ENCODE assay signal across 1 cellular context in the genomic region with DNA sequence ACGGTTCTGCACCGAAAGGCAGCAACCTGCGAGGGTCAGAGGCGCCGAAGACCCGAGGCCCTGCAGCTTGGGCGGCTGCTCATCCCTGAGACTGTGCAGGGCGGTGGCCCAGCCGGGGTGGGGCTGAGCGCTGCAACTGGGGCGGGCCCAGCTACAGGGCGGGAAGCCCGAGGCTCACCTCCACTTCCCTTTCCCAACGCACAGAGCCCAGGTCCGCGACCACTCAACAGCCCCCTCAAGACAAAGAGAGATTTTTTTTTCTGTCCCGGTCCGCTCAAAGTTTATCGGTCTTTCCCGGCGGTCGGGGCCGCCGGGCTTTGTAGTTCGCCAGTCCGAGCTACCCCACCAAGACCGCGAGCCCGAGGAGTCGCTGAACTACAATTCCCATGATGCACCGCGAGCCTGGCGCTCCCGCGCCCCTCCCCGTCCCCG.
TF ChIP-seq lines count a peak whose summit lies in the region.

No MANE protein-coding gene starts in this region.

TF ChIP-seq in K562, 482 proteins besides CTCF, POLR2A, EP300 and RAD21 (continued from another document):
- TF ChIP-seq ZNF766 (CRISPR knock-in tag; conservative IDR thresholded peaks at IDR 0.05), result 0 out of 2 replicates have a peak, but pooled peaks have one; percentile 44
- no peak for TF ChIP-seq CBX3 (IDR thresholded peaks at IDR 0.05; ENCODE audit: borderline replicate concordance in 1 of 2, low read length in 2 of 2)
- peak; percentile 5; the same call in 1 of the 2 replicates for TF ChIP-seq ZNF263 (CRISPR knock-in tag; IDR thresholded peaks at IDR 0.05; ENCODE audit: borderline replicate concordance)
- TF ChIP-seq E2F8 (IDR thresholded peaks at IDR 0.05; ENCODE audit: low read depth, partially characterized antibody), result peak; percentile 34
- TF ChIP-seq, protein P1, sequence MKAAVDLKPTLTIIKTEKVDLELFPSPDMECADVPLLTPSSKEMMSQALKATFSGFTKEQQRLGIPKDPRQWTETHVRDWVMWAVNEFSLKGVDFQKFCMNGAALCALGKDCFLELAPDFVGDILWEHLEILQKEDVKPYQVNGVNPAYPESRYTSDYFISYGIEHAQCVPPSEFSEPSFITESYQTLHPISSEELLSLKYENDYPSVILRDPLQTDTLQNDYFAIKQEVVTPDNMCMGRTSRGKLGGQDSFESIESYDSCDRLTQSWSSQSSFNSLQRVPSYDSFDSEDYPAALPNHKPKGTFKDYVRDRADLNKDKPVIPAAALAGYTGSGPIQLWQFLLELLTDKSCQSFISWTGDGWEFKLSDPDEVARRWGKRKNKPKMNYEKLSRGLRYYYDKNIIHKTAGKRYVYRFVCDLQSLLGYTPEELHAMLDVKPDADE (conservative IDR thresholded peaks at IDR 0.05; ENCODE audit: control insufficient read depth, low read depth, low read length), result peak; percentile 80; the same call in 1 of the 2 replicates
- no peak for TF ChIP-seq ZNF75A (CRISPR knock-in tag; IDR thresholded peaks at IDR 0.05)
- no peak for TF ChIP-seq NR2C2 (CRISPR knock-in tag; IDR thresholded peaks at IDR 0.05)
- peak; percentile 70 for TF ChIP-seq NR2C2 (tag; IDR thresholded peaks at IDR 0.05)
- TF ChIP-seq ZNF384 (IDR thresholded peaks at IDR 0.05; ENCODE audit: low read depth, low read length), result peak; percentile 45
- no peak for TF ChIP-seq ARID2 (IDR thresholded peaks at IDR 0.05)
- 0 out of 4 replicates have a peak, but pooled peaks of 1 of the 2 experiments have one; percentile 6 for TF ChIP-seq MAZ (CRISPR knock-in tag; conservative IDR thresholded peaks at IDR 0.05 in 1 of 2, IDR thresholded peaks at IDR 0.05 in 1 of 2)
- no peak for TF ChIP-seq GTF2F1 (IDR thresholded peaks at IDR 0.05; ENCODE audit: low read depth, low read length)
- TF ChIP-seq RB1 (IDR thresholded peaks at IDR 0.05; ENCODE audit: low read depth), result peak; percentile 8; the same call in 1 of the 2 replicates
- TF ChIP-seq SIX5 (IDR thresholded peaks at IDR 0.05; ENCODE audit: borderline replicate concordance in 1 of 2, insufficient read depth in 1 of 2, low read depth in 1 of 2, low read length in 2 of 2), result peak; percentile 65 to 70; a peak in 3 of 4 replicates
- peak; percentile 39 for TF ChIP-seq PRDM10 (IDR thresholded peaks at IDR 0.05; ENCODE audit: partially characterized antibody)
- TF ChIP-seq NRF1 (conservative IDR thresholded peaks at IDR 0.05 in 1 of 2, IDR thresholded peaks at IDR 0.05 in 1 of 2), result peak in 1 of 2 experiments; percentile 10; a peak in 2 of 4 replicates
- TF ChIP-seq ZNF507 (tag; conservative IDR thresholded peaks at IDR 0.05), result no peak
- peak; percentile 88 for TF ChIP-seq ZNF143 (CRISPR knock-in tag; IDR thresholded peaks at IDR 0.05)
- 0 out of 2 replicates have a peak, but pooled peaks have one; percentile 9 for TF ChIP-seq SPI1 (IDR thresholded peaks at IDR 0.05; ENCODE audit: borderline replicate concordance, low read depth, low read length)
- no peak for TF ChIP-seq ZNF175 (CRISPR knock-in tag; IDR thresholded peaks at IDR 0.05; ENCODE audit: low read depth)
- TF ChIP-seq HCFC1 (IDR thresholded peaks at IDR 0.05; ENCODE audit: low read depth, low read length), result peak; percentile 90
- TF ChIP-seq POLR2H (tag; IDR thresholded peaks at IDR 0.05; ENCODE audit: low read depth), result no peak
- TF ChIP-seq BHLHE40 (IDR thresholded peaks at IDR 0.05; ENCODE audit: low read length), result peak; percentile 61
